Comparison of ENCODE assay signal across 8 cellular contexts in genomic region chr12:47811070-47811391, GRCh38. TPM values are rescaled to one million over a fixed set of nuclear protein-coding genes. Genes with fewer than 3 reads are reported as not detected.
DNase-seq lines count a peak whose midpoint lies in the region.

No MANE protein-coding gene starts in this region.

- H3K36me3 Mint-ChIP-seq in T-helper 2 cell treated with Interferon-gamma antibody and Interleukin-4, amounts not matched to agents 5 μg/mL and 100 μg/mL, for 36 hours (ENCODE audit: low read depth): peaks cover 43% of the 10 kb centered on the region
- peaks cover 14% of the 10 kb centered on the region for H3K36me3 Mint-ChIP-seq in activated naive CD8-positive, alpha-beta T cell

- peaks cover 0 to 8% (median 5%) of the 10 kb centered on the region in 5 donors for H3K36me3 ChIP-seq in subcutaneous abdominal adipose tissue (ENCODE audit: control insufficient read depth in 5 of 5, insufficient read depth in 5 of 5, low read length in 5 of 5)

- no peaks in the 10 kb centered on the region for H3K27me3 Mint-ChIP-seq in T-helper 2 cell treated with Interferon-gamma antibody and Interleukin-4, amounts not matched to agents 5 μg/mL and 100 μg/mL, for 36 hours (ENCODE audit: low read depth)
- no peaks in the 10 kb centered on the region for H3K27me3 Mint-ChIP-seq in activated naive CD8-positive, alpha-beta T cell

- peaks cover 80% of the 10 kb centered on the region for H3K4me1 Mint-ChIP-seq in T-helper 2 cell treated with Interferon-gamma antibody and Interleukin-4, amounts not matched to agents 5 μg/mL and 100 μg/mL, for 36 hours (ENCODE audit: low read depth)
- peaks cover 95% of the 10 kb centered on the region for H3K4me1 Mint-ChIP-seq in activated naive CD8-positive, alpha-beta T cell (ENCODE audit: low read depth)

- no peaks in the 10 kb centered on the region for H3K9me3 ChIP-seq in subcutaneous abdominal adipose tissue (ENCODE audit: control insufficient read depth in 5 of 5, low read length in 5 of 5)

- peak overlapping the region; percentile 87 for H3K4me3 Mint-ChIP-seq in T-helper 2 cell treated with Interferon-gamma antibody and Interleukin-4, amounts not matched to agents 5 μg/mL and 100 μg/mL, for 36 hours
- H3K4me3 Mint-ChIP-seq in activated naive CD8-positive, alpha-beta T cell: peak overlapping the region; percentile 87

- H3K9me3 Mint-ChIP-seq in T-helper 2 cell treated with Interferon-gamma antibody and Interleukin-4, amounts not matched to agents 5 μg/mL and 100 μg/mL, for 36 hours: no peaks in the 10 kb centered on the region
- H3K9me3 Mint-ChIP-seq in activated naive CD8-positive, alpha-beta T cell (ENCODE audit: low read depth): no peaks in the 10 kb centered on the region

- peak overlapping the region; percentile 93 for H3K27ac Mint-ChIP-seq in T-helper 2 cell treated with Interferon-gamma antibody and Interleukin-4, amounts not matched to agents 5 μg/mL and 100 μg/mL, for 36 hours
- H3K27ac Mint-ChIP-seq in activated naive CD8-positive, alpha-beta T cell: peak overlapping the region; percentile 99

- peak overlapping the region; percentile 0 to 84 (median 32) for H3K9ac ChIP-seq in subcutaneous abdominal adipose tissue (ENCODE audit: low read length in 5 of 5)

- no peak for DNase-seq in T-helper 2 cell treated with Interferon-gamma antibody and Interleukin-4, amounts not matched to agents 5 μg/mL and 100 μg/mL, for 36 hours (ENCODE audit: low spot score)
- DNase-seq in T-helper 2 cell (no peak), Kasumi-1 (lab: John Stamatoyannopoulos, UW) (no peak), putamen (ENCODE audit: low spot score) (no peak), mucosa of gallbladder (ENCODE audit: low spot score) (no peak)

- no peaks in the 10 kb centered on the region for H3K27me3 ChIP-seq in layer of hippocampus (ENCODE audit: control insufficient read depth, insufficient read depth, low read length)
- H3K27me3 ChIP-seq in subcutaneous abdominal adipose tissue (ENCODE audit: control insufficient read depth in 5 of 5, insufficient read depth in 4 of 5, low read length in 5 of 5): no peaks in the 10 kb centered on the region

- H3K4me1 ChIP-seq in subcutaneous abdominal adipose tissue (ENCODE audit: control insufficient read depth in 5 of 5, insufficient read depth in 5 of 5, low read length in 5 of 5): peaks cover 37 to 94% (median 88%) of the 10 kb centered on the region in 5 donors

- H3K27ac ChIP-seq in layer of hippocampus (ENCODE audit: low read depth, low read length): peak overlapping the region; percentile 56
- peak overlapping the region; percentile 95 for H3K27ac ChIP-seq in subcutaneous abdominal adipose tissue (ENCODE audit: low read depth, low read length)

- no peak overlapping the region for H3K4me3 ChIP-seq in subcutaneous abdominal adipose tissue (ENCODE audit: low read depth in 1 of 5, low read length in 5 of 5)

RNA-seq across cellular contexts. Expression of gene HDAC7, which starts 8.7 kb away (rescaled TPM):
- total RNA-seq in mucosa of gallbladder: 120 TPM

RNA-seq across cellular contexts. Expression of gene SLC48A1, which starts 38.0 kb away (rescaled TPM):
- 73.1 TPM for total RNA-seq in mucosa of gallbladder

RNA-seq across cellular contexts. Expression of gene RAPGEF3, which starts 52.4 kb away (rescaled TPM):
- total RNA-seq in mucosa of gallbladder: 54.8 TPM
